In the genomic region with DNA sequence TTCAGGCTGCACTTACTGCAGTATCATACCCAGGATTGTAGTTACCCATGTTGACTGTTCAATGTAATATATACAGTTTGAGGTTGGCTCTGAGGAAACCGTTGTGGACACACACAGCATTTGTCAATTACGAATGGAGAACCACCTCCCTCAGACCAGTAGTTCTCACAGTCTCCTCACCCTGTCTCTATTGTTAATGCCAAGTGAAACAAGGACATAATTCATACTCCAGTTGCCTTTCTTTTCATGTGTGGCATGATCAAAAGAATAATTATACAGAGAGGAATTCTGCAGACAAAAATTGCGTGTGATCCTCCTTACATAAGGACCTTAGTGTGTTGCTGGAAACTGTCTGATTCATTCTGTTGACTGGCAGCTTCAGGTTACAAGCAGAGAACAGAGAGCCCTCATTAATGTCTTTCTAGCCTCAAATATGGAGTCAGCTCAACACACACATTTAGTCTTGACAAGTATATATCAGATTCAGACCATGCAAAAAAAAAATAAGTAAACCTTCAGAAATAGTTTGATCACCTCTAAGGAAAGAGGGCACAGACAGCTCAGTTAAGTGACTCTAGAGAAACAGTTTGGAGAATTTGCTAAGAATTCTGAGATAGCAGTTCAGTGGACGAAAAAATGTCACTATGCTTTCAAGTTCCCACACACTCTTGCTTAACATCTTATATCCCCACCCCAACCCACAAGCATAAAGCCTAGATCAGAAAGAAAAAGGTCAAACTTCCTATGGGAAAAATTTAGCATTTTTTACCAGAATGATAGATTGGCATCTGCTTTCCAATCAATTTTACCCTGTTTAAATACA, we compare ENCODE assay signal across 1 cellular context.
TF ChIP-seq lines count a peak whose summit lies in the region.

No MANE protein-coding gene starts in this region.

TF ChIP-seq in GM12878, 131 proteins besides CTCF, POLR2A, EP300 and RAD21 (continued from another document):
- TF ChIP-seq PKNOX1 (IDR thresholded peaks at IDR 0.05) (peak; percentile 78), LARP7 (IDR thresholded peaks at IDR 0.05) (no peak)
